Comparison of ENCODE assay signal across 18 cellular contexts in the genomic region with DNA sequence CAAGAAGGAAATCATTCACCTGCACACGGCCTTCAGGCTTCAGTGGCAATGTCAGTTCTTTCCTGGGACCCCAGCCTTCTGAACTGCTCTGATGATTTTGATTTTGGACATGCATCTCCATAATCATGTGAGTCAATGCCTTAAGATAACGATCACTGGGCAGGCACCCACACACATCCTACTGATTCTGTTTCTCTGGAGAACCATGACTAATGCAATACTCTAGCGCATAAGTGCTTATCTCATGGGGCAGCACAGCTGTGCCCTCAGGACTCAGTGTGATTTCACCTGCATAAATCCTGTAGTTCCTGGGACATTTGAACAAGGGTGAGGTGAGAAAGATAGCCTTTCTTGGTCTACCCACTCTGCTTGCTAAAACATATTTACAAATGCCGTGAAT.
"Had no signal": no experiment of that assay in that cellular context is flagged by ENCODE, and none has a peak within 500 bp of the region (broad histone marks: within the 10 kb centered on the region; RNA-seq: fewer than 3 reads in every experiment).

No MANE protein-coding gene starts in this region.

- DNase-seq: effector memory CD4-positive, alpha-beta T cell; foreskin melanocyte; left colon; left ventricle myocardium superior; mesenchymal stem cell; midbrain; ovary; sigmoid colon; stimulated activated CD4-positive, alpha-beta T cell treated with anti-CD3 and anti-CD28 coated beads, Interleukin-2, amount 100 ng/mL, for 24 hours; stimulated activated CD4-positive, alpha-beta T cell treated with anti-CD3 and anti-CD28 coated beads, Interleukin-4, amount 100 ng/mL, for 4 hours; stimulated activated naive B cell treated with anti-CD40 and anti-IgM and Interleukin-4, amounts not matched to agents 10 μg/mL and 1 μg/mL and 100 μg/mL, for 72 hours; uterus had no signal

- H3K27ac ChIP-seq: epithelial cell of prostate, hepatocyte, neural progenitor cell, ovary, right atrium auricular region, sigmoid colon, skin epidermis, uterus had no signal

- H3K27me3 ChIP-seq: hepatocyte, neural progenitor cell, ovary, right atrium auricular region, sigmoid colon, uterus had no signal

- H3K4me1 ChIP-seq: neural progenitor cell, right atrium auricular region, sigmoid colon, uterus had no signal

- ATAC-seq: left colon; left ventricle myocardium superior; natural killer cell treated with Interleukin-12 subunit alpha and Interleukin-12 subunit beta and Interleukin-15 and Interleukin-18, amount 100 ng/mL, for 72 hours; stimulated activated naive B cell treated with anti-CD40 and anti-IgM and Interleukin-4, amounts not matched to agents 10 μg/mL and 1 μg/mL and 100 μg/mL, for 72 hours had no signal
